In the genomic region with DNA sequence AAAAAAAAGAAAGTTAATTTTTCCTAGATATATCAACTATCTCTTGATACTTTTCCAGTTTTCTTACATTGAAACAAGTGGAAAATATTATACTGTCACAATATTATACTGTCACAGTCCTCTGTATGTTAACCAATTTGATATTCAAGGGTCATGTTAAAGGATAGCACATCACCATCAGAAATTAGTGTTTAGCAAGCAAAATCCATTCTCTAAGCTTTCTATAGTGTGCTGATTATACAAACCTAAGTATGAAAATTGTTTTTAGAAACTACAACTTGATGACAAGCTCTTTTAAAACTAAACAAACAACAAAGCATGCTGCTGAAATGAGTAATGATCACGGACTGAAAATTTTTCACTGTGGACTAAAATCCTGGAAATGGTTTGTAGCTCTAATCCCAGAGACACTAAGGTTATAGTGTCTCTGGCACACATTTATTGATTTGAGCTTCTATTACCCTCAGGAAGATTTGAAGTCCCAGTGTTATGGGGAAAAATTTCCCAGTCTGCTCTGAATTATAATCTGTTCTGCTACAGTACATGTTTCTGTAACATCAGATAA, we compare ENCODE assay signal across 19 cellular contexts. TPM values are rescaled to one million over a fixed set of nuclear protein-coding genes. Genes with fewer than 3 reads are reported as not detected.
DNase-seq lines count a peak whose midpoint lies in the region; ATAC-seq and TF ChIP-seq lines count a peak whose summit lies in the region.
"Had no signal": no experiment of that assay in that cellular context is flagged by ENCODE, and none has a peak within 500 bp of the region (broad histone marks: within the 10 kb centered on the region; RNA-seq: fewer than 3 reads in every experiment).

No MANE protein-coding gene starts in this region.

- no peak overlapping the region for H3K27ac Mint-ChIP-seq in MCF 10A (ENCODE audit: low read depth, unreplicated experiment)
- H3K27ac Mint-ChIP-seq in chondrocyte (ENCODE audit: unreplicated experiment), result peak overlapping the region; percentile 32
- H3K27ac Mint-ChIP-seq in activated T-cell treated with anti-CD3 and anti-CD28 coated beads, Interleukin-2, amount 50 U/mL, for 24 hours, result no peak overlapping the region
- H3K27ac Mint-ChIP-seq: B cell; CD8-positive, alpha-beta T cell had no signal

- no peaks in the 10 kb centered on the region for H4K20me1 ChIP-seq in mammary epithelial cell (ENCODE audit: insufficient read depth, low read length)

- H3K27me3 ChIP-seq in mammary epithelial cell (ENCODE audit: insufficient read depth, low read length), result no peaks in the 10 kb centered on the region
- H3K27me3 ChIP-seq in mucosa of rectum (ENCODE audit: control insufficient read depth in 2 of 2, insufficient read depth in 2 of 2, low read length in 2 of 2), result no peaks in the 10 kb centered on the region
- no peaks in the 10 kb centered on the region for H3K27me3 ChIP-seq in gastroesophageal sphincter
- H3K27me3 ChIP-seq: MG63, SJCRH30 had no signal

- H3K9me3 ChIP-seq in mammary epithelial cell (replicated peaks; ENCODE audit: insufficient read depth, low read length) (no peaks in the 10 kb centered on the region), mucosa of rectum (ENCODE audit: control insufficient read depth in 2 of 2, low read length in 2 of 2) (no peaks in the 10 kb centered on the region), gastroesophageal sphincter (no peaks in the 10 kb centered on the region)
- H3K9me3 ChIP-seq: Caco-2, MG63, SJCRH30 had no signal

- no peak for TF ChIP-seq EP300 in gastroesophageal sphincter (IDR thresholded peaks at IDR 0.05)

- H3K9me3 Mint-ChIP-seq in MCF 10A (ENCODE audit: unreplicated experiment) (no peaks in the 10 kb centered on the region), chondrocyte (ENCODE audit: low read depth) (no peaks in the 10 kb centered on the region)
- no peaks in the 10 kb centered on the region for H3K9me3 Mint-ChIP-seq in activated T-cell treated with anti-CD3 and anti-CD28 coated beads, Interleukin-2, amount 50 U/mL, for 24 hours
- H3K9me3 Mint-ChIP-seq: CD8-positive, alpha-beta T cell had no signal

- TF ChIP-seq CTCF in mammary epithelial cell (conservative IDR thresholded peaks at IDR 0.05 in 1 of 2, IDR thresholded peaks at IDR 0.05 in 1 of 2; ENCODE audit: extremely low read depth in 1 of 2, insufficient read depth in 1 of 2, low read depth in 1 of 2, low read length in 2 of 2) (no peak), MCF 10A (IDR thresholded peaks at IDR 0.05; ENCODE audit: unreplicated experiment) (no peak), chondrocyte (IDR thresholded peaks at IDR 0.05) (no peak), gastroesophageal sphincter (IDR thresholded peaks at IDR 0.05) (no peak)

- H3K27me3 Mint-ChIP-seq in MCF 10A (ENCODE audit: insufficient read depth, unreplicated experiment) (no peaks in the 10 kb centered on the region), chondrocyte (ENCODE audit: low read depth) (no peaks in the 10 kb centered on the region)
- no peaks in the 10 kb centered on the region for H3K27me3 Mint-ChIP-seq in activated T-cell treated with anti-CD3 and anti-CD28 coated beads, Interleukin-2, amount 50 U/mL, for 24 hours
- H3K27me3 Mint-ChIP-seq: B cell had no signal

- BruUV-seq in mammary epithelial cell (replicated peaks; lab: Mats Ljungman, UMichigan) (no TSS peak), MCF 10A (replicated peaks; lab: Mats Ljungman, UMichigan) (no TSS peak)

- H2AFZ ChIP-seq in mammary epithelial cell (ENCODE audit: low read depth, low read length), result no peak overlapping the region

- H3K9ac ChIP-seq in mammary epithelial cell (ENCODE audit: insufficient read depth, low read length) (no peak overlapping the region), mucosa of rectum (ENCODE audit: low read depth in 1 of 2, low read length in 2 of 2) (peak overlapping the region in 1 of 2 donors; percentile 60)

- no peak for TF ChIP-seq POLR2A in gastroesophageal sphincter (IDR thresholded peaks at IDR 0.05)

- dilution Hi-C loops in mammary epithelial cell (cut with HindIII; ENCODE audit: low sequenced_read_pairs), result no loop called here

- DNase-seq in mammary epithelial cell (no peak), MCF 10A (ENCODE audit: unreplicated experiment) (no peak), chondrocyte (ENCODE audit: low spot score) (no peak)
- DNase-seq in activated T-cell treated with anti-CD3 and anti-CD28 coated beads, Interleukin-2, amount 50 U/mL, for 24 hours, result no peak
- DNase-seq: Caco-2; CD8-positive, alpha-beta T cell; GF-D8; HCEC 1CT; KBM-7; MG63; NCI-H1105 treated with DMSO at 0.1 percent for 48 hours; NCI-H2227 treated with DMSO at 0.1 percent for 48 hours; NCI-H526 treated with DMSO at 0.1 percent for 48 hours; SJCRH30 had no signal

- H3K4me1 Mint-ChIP-seq in MCF 10A (ENCODE audit: insufficient read depth, unreplicated experiment) (no peaks in the 10 kb centered on the region), chondrocyte (ENCODE audit: low read depth) (peaks cover 10% of the 10 kb centered on the region)
- no peaks in the 10 kb centered on the region for H3K4me1 Mint-ChIP-seq in activated T-cell treated with anti-CD3 and anti-CD28 coated beads, Interleukin-2, amount 50 U/mL, for 24 hours (ENCODE audit: low read depth)

- no peak overlapping the region for H3K4me2 ChIP-seq in mammary epithelial cell (ENCODE audit: insufficient read depth, low read depth, low read length)

- ATAC-seq in gastroesophageal sphincter (no peak), GM19324 (IDR thresholded peaks at IDR 0.05; ENCODE audit: low FRiP score, unreplicated experiment) (no peak)
- ATAC-seq: CD8-positive, alpha-beta T cell had no signal

- H3K4me3 Mint-ChIP-seq in MCF 10A (ENCODE audit: unreplicated experiment) (no peak overlapping the region), chondrocyte (ENCODE audit: unreplicated experiment) (no peak overlapping the region)
- no peak overlapping the region for H3K4me3 Mint-ChIP-seq in activated T-cell treated with anti-CD3 and anti-CD28 coated beads, Interleukin-2, amount 50 U/mL, for 24 hours
- H3K4me3 Mint-ChIP-seq: B cell; CD8-positive, alpha-beta T cell had no signal

- H3K27ac ChIP-seq in mammary epithelial cell (ENCODE audit: insufficient read depth, low read depth, low read length), result peak overlapping the region; percentile 1
- peak overlapping the region; percentile 81 to 89 for H3K27ac ChIP-seq in mucosa of rectum (ENCODE audit: low read depth in 2 of 2, low read length in 2 of 2)
- H3K27ac ChIP-seq in gastroesophageal sphincter, result no peak overlapping the region
- H3K27ac ChIP-seq: C4-2B, SJCRH30 had no signal

- H3K4me3 ChIP-seq in mammary epithelial cell (replicated peaks in 1 of 3; ENCODE audit: insufficient read depth in 1 of 3, low read depth in 2 of 3, low read length in 3 of 3), result no peak overlapping the region
- peak overlapping the region; percentile 16 to 63 for H3K4me3 ChIP-seq in mucosa of rectum (ENCODE audit: low read length in 2 of 2)
- H3K4me3 ChIP-seq in gastroesophageal sphincter, result no peak overlapping the region
- H3K4me3 ChIP-seq: MG63, SJCRH30 had no signal

- POLR2A ChIA-PET in MCF 10A (lab: Yijun Ruan, JAX), result interaction anchor here (0.6 to 2.4 kb wide), 2 partner anchors 9 to 1221 kb away, joined by 3 to 20 read pairs; a partner anchor contains a TSS

- H3K4me1 ChIP-seq in mammary epithelial cell (ENCODE audit: insufficient read depth, low read length) (no peaks in the 10 kb centered on the region), mucosa of rectum (ENCODE audit: control insufficient read depth in 2 of 2, insufficient read depth in 2 of 2, low read length in 2 of 2) (peaks cover 5 to 19% of the 10 kb centered on the region in 2 donors), gastroesophageal sphincter (peaks cover 0 to 15% (median 0%) of the 10 kb centered on the region in 3 donors)
- H3K4me1 ChIP-seq: SJCRH30 had no signal

- in situ Hi-C loops in mammary epithelial cell (cut with MboI; ENCODE audit: low sequenced_read_pairs in 2 of 2), result no loop called here

- H3K36me3 ChIP-seq in mammary epithelial cell (ENCODE audit: insufficient read depth, low read length), result peaks cover 11% of the 10 kb centered on the region
- peaks cover 7 to 8% of the 10 kb centered on the region in 2 donors for H3K36me3 ChIP-seq in mucosa of rectum (ENCODE audit: control insufficient read depth in 2 of 2, insufficient read depth in 2 of 2, low read length in 2 of 2)
- H3K36me3 ChIP-seq in gastroesophageal sphincter, result peaks cover 0 to 45% of the 10 kb centered on the region in 2 donors

- H3K79me2 ChIP-seq in mammary epithelial cell (ENCODE audit: insufficient read depth, low read length), result peaks cover 96% of the 10 kb centered on the region

- CTCF ChIA-PET in mammary epithelial cell (lab: Charles Lee; ENCODE audit: low non-redundant PET) (no interaction called here), MCF 10A (lab: Yijun Ruan, JAX) (interaction anchor here (0.6 to 1.4 kb wide), 4 partner anchors 12 to 111 kb away, joined by 3 read pairs; no protein-coding TSS in a partner anchor)

- H3K36me3 Mint-ChIP-seq in MCF 10A (ENCODE audit: insufficient read depth, unreplicated experiment) (peaks cover 91% of the 10 kb centered on the region), chondrocyte (ENCODE audit: low read depth) (peaks cover 2% of the 10 kb centered on the region)
- peaks cover 65% of the 10 kb centered on the region for H3K36me3 Mint-ChIP-seq in activated T-cell treated with anti-CD3 and anti-CD28 coated beads, Interleukin-2, amount 50 U/mL, for 24 hours (ENCODE audit: low read depth)

- WGBS in mammary epithelial cell (ENCODE audit: low coverage, missing lambda C conversion rate), result 92% methylated on average over 1 of the region's 1 CpG
- 28 to 38% methylated on average over 1 of the region's 1 CpG for WGBS in gastroesophageal sphincter (ENCODE audit: low coverage in 1 of 2), 2 donors

- intact Hi-C loops in mammary epithelial cell (cut with micrococcal nuclease) (no loop called here), MCF 10A (cut with micrococcal nuclease) (no loop called here)

RNA-seq across cellular contexts. Expression of a gene that starts 9.7 kb away (rescaled TPM):
- total RNA-seq in mammary epithelial cell (10 to 100 TPM; 14.2 to 21.3 TPM), MCF 10A (2022) (28.2 and 30.5 TPM in 2 replicates), chondrocyte (19.1 to 24.1 TPM (median 19.2 TPM) in 3 replicates), gastroesophageal sphincter (10 to 100 TPM; 14.7 to 28.9 (median 22.3) TPM)
- polyA plus RNA-seq in mammary epithelial cell, result 30.2 TPM
- polyA minus RNA-seq in mammary epithelial cell, result 7.8 TPM

Comparison
In these comparisons a context has a peak if more than half of its experiments do, and no peak if none do; other contexts are left out.
1. H3K27ac ChIP-seq: peak in mammary epithelial cell (single experiment) and mucosa of rectum (2 of 2); none in gastroesophageal sphincter (0 of 4).
2. H3K4me3 ChIP-seq: peak in mucosa of rectum (2 of 2); none in mammary epithelial cell (0 of 3) and gastroesophageal sphincter (0 of 2).